ENCODE assay signal across 8 cellular contexts in genomic region chr19:12828494-12828893, GRCh38. TPM values are rescaled to one million over a fixed set of nuclear protein-coding genes. Genes with fewer than 3 reads are reported as not detected.
DNase-seq lines count a peak whose midpoint lies in the region; ATAC-seq and TF ChIP-seq lines count a peak whose summit lies in the region.

No MANE protein-coding gene starts in this region.

- 9% methylated on average over 18 of the region's 23 CpGs for WGBS in mammary epithelial cell (ENCODE audit: low coverage, missing lambda C conversion rate)

- intact Hi-C loops in activated naive CD4-positive, alpha-beta T cell treated with anti-CD3 and anti-CD28 coated beads for 36 hours (cut with micrococcal nuclease): no loop called here
- intact Hi-C loops in mammary epithelial cell (cut with micrococcal nuclease): loop anchor here (2.0 kb wide), 1 partner anchor 22 kb away; the partner anchor contains the start of gene RNASEH2A

- H3K27me3 Mint-ChIP-seq in activated naive CD4-positive, alpha-beta T cell treated with anti-CD3 and anti-CD28 coated beads for 36 hours (ENCODE audit: low read depth): peaks cover 61% of the 10 kb centered on the region
- peaks cover 30 to 56% (median 32%) of the 10 kb centered on the region in 3 donors for H3K27me3 Mint-ChIP-seq in immature natural killer cell (ENCODE audit: low read depth in 3 of 3)

- H3K9me3 ChIP-seq in mammary epithelial cell (replicated peaks; ENCODE audit: insufficient read depth, low read length): no peaks in the 10 kb centered on the region

- H3K4me3 Mint-ChIP-seq in activated naive CD4-positive, alpha-beta T cell treated with anti-CD3 and anti-CD28 coated beads for 36 hours: no peak overlapping the region
- H3K4me3 Mint-ChIP-seq in immature natural killer cell: no peak overlapping the region

- CTCF ChIA-PET in activated naive CD4-positive, alpha-beta T cell treated with anti-CD3 and anti-CD28 coated beads for 36 hours (lab: Charles Lee): interaction anchor here (0.9 to 1.4 kb wide), 4 partner anchors 10 to 68 kb away, joined by 3 to 6 read pairs (median 3); no protein-coding TSS in a partner anchor
- CTCF ChIA-PET in mammary epithelial cell (lab: Charles Lee; ENCODE audit: low non-redundant PET): no interaction called here

- H4K20me1 ChIP-seq in mammary epithelial cell (ENCODE audit: insufficient read depth, low read length): no peaks in the 10 kb centered on the region

- H3K9ac ChIP-seq in mammary epithelial cell (ENCODE audit: insufficient read depth, low read length): no peak overlapping the region

- DNase-seq in activated naive CD4-positive, alpha-beta T cell treated with anti-CD3 and anti-CD28 coated beads for 36 hours: peak; percentile 28
- no peak for DNase-seq in activated naive CD4-positive, alpha-beta T cell (lab: John Stamatoyannopoulos, UW)
- DNase-seq in NCI-H510A (lab: John Stamatoyannopoulos, UW) (peak; percentile 51), mammary epithelial cell (no peak), immature natural killer cell (no peak), SW 1271 (lab: John Stamatoyannopoulos, UW) (no peak)
- peak; percentile 54 for DNase-seq in stimulated activated naive CD8-positive, alpha-beta T cell treated with anti-CD3 and anti-CD28 coated beads, Interleukin-15, Interleukin-2, amounts not matched to agents 100 U/mL and 50 U/mL, for 24 hours

- H3K27me3 ChIP-seq in mammary epithelial cell (ENCODE audit: insufficient read depth, low read length): no peaks in the 10 kb centered on the region

- no peak overlapping the region for H3K27ac Mint-ChIP-seq in activated naive CD4-positive, alpha-beta T cell treated with anti-CD3 and anti-CD28 coated beads for 36 hours
- H3K27ac Mint-ChIP-seq in immature natural killer cell: no peak overlapping the region

- no peaks in the 10 kb centered on the region for H3K9me3 Mint-ChIP-seq in activated naive CD4-positive, alpha-beta T cell treated with anti-CD3 and anti-CD28 coated beads for 36 hours
- peaks cover 0 to 4% (median 0%) of the 10 kb centered on the region in 6 donors for H3K9me3 Mint-ChIP-seq in immature natural killer cell

- peaks cover 14% of the 10 kb centered on the region for H3K4me1 Mint-ChIP-seq in activated naive CD4-positive, alpha-beta T cell treated with anti-CD3 and anti-CD28 coated beads for 36 hours (ENCODE audit: low read depth)
- H3K4me1 Mint-ChIP-seq in immature natural killer cell: peaks cover 24 to 25% of the 10 kb centered on the region in 2 donors

- TF ChIP-seq CTCF in mammary epithelial cell (conservative IDR thresholded peaks at IDR 0.05 in 1 of 2, IDR thresholded peaks at IDR 0.05 in 1 of 2; ENCODE audit: extremely low read depth in 1 of 2, insufficient read depth in 1 of 2, low read depth in 1 of 2, low read length in 2 of 2): no peak

- H3K36me3 ChIP-seq in mammary epithelial cell (ENCODE audit: insufficient read depth, low read length): no peaks in the 10 kb centered on the region

- in situ Hi-C loops in mammary epithelial cell (cut with MboI; ENCODE audit: low sequenced_read_pairs in 2 of 2): no loop called here

- no TSS peak for BruUV-seq in mammary epithelial cell (replicated peaks; lab: Mats Ljungman, UMichigan)

- H3K4me3 ChIP-seq in mammary epithelial cell (replicated peaks in 1 of 3; ENCODE audit: insufficient read depth in 1 of 3, low read depth in 2 of 3, low read length in 3 of 3): no peak overlapping the region

- no peak overlapping the region for H3K27ac ChIP-seq in mammary epithelial cell (ENCODE audit: insufficient read depth, low read depth, low read length)

- H3K36me3 Mint-ChIP-seq in activated naive CD4-positive, alpha-beta T cell treated with anti-CD3 and anti-CD28 coated beads for 36 hours (ENCODE audit: low read depth): no peaks in the 10 kb centered on the region
- H3K36me3 Mint-ChIP-seq in immature natural killer cell: no peaks in the 10 kb centered on the region

- H2AFZ ChIP-seq in mammary epithelial cell (ENCODE audit: low read depth, low read length): peak overlapping the region; percentile 43

- dilution Hi-C loops in mammary epithelial cell (cut with HindIII; ENCODE audit: low sequenced_read_pairs): no loop called here

- H3K4me2 ChIP-seq in mammary epithelial cell (ENCODE audit: insufficient read depth, low read depth, low read length): peak overlapping the region; percentile 8

- peak; percentile 56 for ATAC-seq in stimulated activated naive CD8-positive, alpha-beta T cell treated with anti-CD3 and anti-CD28 coated beads, Interleukin-15, Interleukin-2, amounts not matched to agents 100 U/mL and 50 U/mL, for 24 hours
- no peak for ATAC-seq in GM21576 (IDR thresholded peaks at IDR 0.05; ENCODE audit: unreplicated experiment)

- peaks cover 7% of the 10 kb centered on the region for H3K4me1 ChIP-seq in mammary epithelial cell (ENCODE audit: insufficient read depth, low read length)

- H3K79me2 ChIP-seq in mammary epithelial cell (ENCODE audit: insufficient read depth, low read length): no peaks in the 10 kb centered on the region

RNA-seq across cellular contexts. Expression of gene RTBDN, which starts 5.9 kb away (rescaled TPM):
- total RNA-seq in activated naive CD4-positive, alpha-beta T cell treated with anti-CD3 and anti-CD28 coated beads for 36 hours: not detected
- total RNA-seq in mammary epithelial cell: not detected
- polyA plus RNA-seq in mammary epithelial cell (not detected), immature natural killer cell (not detected)
- polyA minus RNA-seq in mammary epithelial cell: not detected

RNA-seq across cellular contexts. Expression of gene MAST1, which starts 9.8 kb away (rescaled TPM):
- total RNA-seq in activated naive CD4-positive, alpha-beta T cell treated with anti-CD3 and anti-CD28 coated beads for 36 hours: 1 to 10 TPM; 1.2 to 1.5 TPM
- total RNA-seq in mammary epithelial cell: 1 to 10 TPM in 1 of 2 donors, under 1 TPM in 1; 0.50 to 2.2 TPM
- polyA plus RNA-seq in mammary epithelial cell (0.42 TPM), immature natural killer cell (under 1 TPM in 2 of 3 donors, not detected in 1; 0.28 TPM)
- polyA minus RNA-seq in mammary epithelial cell: not detected

RNA-seq across cellular contexts. Expression of gene RNASEH2A, which starts 22.1 kb away (rescaled TPM):
- total RNA-seq in activated naive CD4-positive, alpha-beta T cell treated with anti-CD3 and anti-CD28 coated beads for 36 hours: 10 to 100 TPM; 54.8 to 55.6 TPM
- 10 to 100 TPM in 1 of 2 donors, 1 to 10 TPM in 1; 7.0 to 27.8 TPM for total RNA-seq in mammary epithelial cell
- polyA plus RNA-seq in mammary epithelial cell (71.6 TPM), immature natural killer cell (10 to 100 TPM; 27.7 to 45.4 (median 37.5) TPM)
- 24.4 TPM for polyA minus RNA-seq in mammary epithelial cell

RNA-seq across cellular contexts. Expression of gene THSD8, which starts 26.6 kb away (rescaled TPM):
- total RNA-seq in activated naive CD4-positive, alpha-beta T cell treated with anti-CD3 and anti-CD28 coated beads for 36 hours: 10 to 100 TPM; 41.4 to 43.2 TPM
- 10 to 100 TPM in 1 of 2 donors, not detected in 1; 19.8 TPM for total RNA-seq in mammary epithelial cell
- not detected for polyA plus RNA-seq in mammary epithelial cell
- polyA minus RNA-seq in mammary epithelial cell: 24.4 TPM
- polyA plus RNA-seq in immature natural killer cell: 10 to 100 TPM in 1 of 3 donors, 1 to 10 TPM in 2; 3.0 to 11.0 (median 4.5) TPM

RNA-seq across cellular contexts. Expression of gene PRDX2, which starts 26.9 kb away (rescaled TPM):
- total RNA-seq in activated naive CD4-positive, alpha-beta T cell treated with anti-CD3 and anti-CD28 coated beads for 36 hours: 100 to 1,000 TPM; 237 to 249 TPM
- 100 to 1,000 TPM; 169 to 202 TPM for total RNA-seq in mammary epithelial cell
- 377 TPM for polyA plus RNA-seq in mammary epithelial cell
- polyA minus RNA-seq in mammary epithelial cell: 324 TPM
- polyA plus RNA-seq in immature natural killer cell: 100 to 1,000 TPM; 157 to 165 (median 159) TPM

Comparison
In these comparisons a context has a peak if more than half of its experiments do, and no peak if none do; other contexts are left out.
1. DNase-seq: peak in activated naive CD4-positive, alpha-beta T cell treated with anti-CD3 and anti-CD28 coated beads for 36 hours (single experiment), NCI-H510A (single experiment) and stimulated activated naive CD8-positive, alpha-beta T cell treated with anti-CD3 and anti-CD28 coated beads, Interleukin-15, Interleukin-2, amounts not matched to agents 100 U/mL and 50 U/mL, for 24 hours (single experiment); none in activated naive CD4-positive, alpha-beta T cell (0 of 4), mammary epithelial cell (single experiment), immature natural killer cell (0 of 3) and SW 1271 (0 of 2).